ENCODE assay signal across 15 cellular contexts in genomic region chr9:136656339-136656738, GRCh38. TPM values are rescaled to one million over a fixed set of nuclear protein-coding genes. Genes with fewer than 3 reads are reported as not detected.
A peak's percentile ranks its signal among the peaks of the same experiment; 100 is the strongest.
DNase-seq lines count a peak whose midpoint lies in the region; ATAC-seq and TF ChIP-seq lines count a peak whose summit lies in the region.
"Had no signal": no experiment of that assay in that cellular context is flagged by ENCODE, and none has a peak within 500 bp of the region (broad histone marks: within the 10 kb centered on the region; RNA-seq: fewer than 3 reads in every experiment).

No MANE protein-coding gene starts in this region.

- peaks cover 11% of the 10 kb centered on the region for H3K27me3 Mint-ChIP-seq in progenitor cell of endocrine pancreas

- no peak overlapping the region for H3K4me3 ChIP-seq in KMS-11 (IDR thresholded peaks at IDR 0.05; ENCODE audit: insufficient read depth, low read depth, low read length)
- H3K4me3 ChIP-seq in left lung = peak overlapping the region in 1 of 2 donors; percentile 45
- H3K4me3 ChIP-seq in skin epidermis = no peak overlapping the region
- H3K4me3 ChIP-seq: body of pancreas had no signal

- peaks cover 96% of the 10 kb centered on the region for H3K27me3 ChIP-seq in KMS-11 (ENCODE audit: insufficient read depth, low read depth)
- H3K27me3 ChIP-seq in left lung = peaks cover 0 to 86% of the 10 kb centered on the region in 2 donors

- no peak overlapping the region for H3K4me3 Mint-ChIP-seq in progenitor cell of endocrine pancreas (ENCODE audit: low read depth)
- H3K4me3 Mint-ChIP-seq: IgD-negative memory B cell, mesothelial cell of epicardium, T-helper 17 cell had no signal

- TF ChIP-seq CTCF in KMS-11 (conservative IDR thresholded peaks at IDR 0.05; ENCODE audit: low read depth, low read length) (no peak), left lung (IDR thresholded peaks at IDR 0.05) (no peak), progenitor cell of endocrine pancreas (IDR thresholded peaks at IDR 0.05; ENCODE audit: unreplicated experiment) (no peak)

- no peak overlapping the region for H3K9ac ChIP-seq in KMS-11

- no peak overlapping the region for H3K27ac ChIP-seq in KMS-11
- H3K27ac ChIP-seq in cingulate gyrus (ENCODE audit: low read depth, low read length) = peak overlapping the region; percentile 49
- peak overlapping the region; percentile 85 to 87 for H3K27ac ChIP-seq in left lung
- H3K27ac ChIP-seq in skin epidermis = peak overlapping the region; percentile 16 to 83 (median 60)

- peak overlapping the region; percentile 31; the same call in 1 of the 2 replicates for H3K4me2 ChIP-seq in KMS-11

- H3K27ac Mint-ChIP-seq in progenitor cell of endocrine pancreas = no peak overlapping the region
- H3K27ac Mint-ChIP-seq: IgD-negative memory B cell, mesothelial cell of epicardium, T-helper 17 cell had no signal

- intact Hi-C loops in left lung (cut with DNase I) = no loop called here

- H4K20me1 ChIP-seq in KMS-11 (ENCODE audit: insufficient read depth) = no peaks in the 10 kb centered on the region

- H3K79me2 ChIP-seq in KMS-11 (ENCODE audit: insufficient read depth, low read depth) = no peaks in the 10 kb centered on the region

- no peaks in the 10 kb centered on the region for H3K9me3 ChIP-seq in left lung
- H3K9me3 ChIP-seq: body of pancreas had no signal

- peak overlapping the region; percentile 13; the same call in 1 of the 2 replicates for H2AFZ ChIP-seq in KMS-11 (ENCODE audit: low read depth)

- no peak for ATAC-seq in left lung
- ATAC-seq: stimulated activated naive CD8-positive, alpha-beta T cell treated with anti-CD3 and anti-CD28 coated beads, Interleukin-15, Interleukin-2, amounts not matched to agents 100 U/mL and 50 U/mL, for 24 hours had no signal

- H3K4me1 Mint-ChIP-seq in progenitor cell of endocrine pancreas (ENCODE audit: low read depth) = no peaks in the 10 kb centered on the region
- H3K4me1 Mint-ChIP-seq: mesothelial cell of epicardium had no signal

- DNase-seq in left lung = no peak
- no peak for DNase-seq in progenitor cell of endocrine pancreas (ENCODE audit: low spot score, unreplicated experiment)
- no peak for DNase-seq in NCI-H187 treated with DMSO at 0.1 percent for 48 hours (lab: John Stamatoyannopoulos, UW)
- no peak for DNase-seq in amniotic stem cell (lab: John Stamatoyannopoulos, UW)
- no peak for DNase-seq in NCI-H1105 (lab: John Stamatoyannopoulos, UW)
- DNase-seq: NCI-H1092; nucleus accumbens; stimulated activated naive CD8-positive, alpha-beta T cell treated with anti-CD3 and anti-CD28 coated beads, Interleukin-15, Interleukin-2, amounts not matched to agents 100 U/mL and 50 U/mL, for 24 hours had no signal

- H3K36me3 Mint-ChIP-seq in progenitor cell of endocrine pancreas (ENCODE audit: insufficient read depth) = no peaks in the 10 kb centered on the region
- H3K36me3 Mint-ChIP-seq: IgD-negative memory B cell, mesothelial cell of epicardium had no signal

- no peaks in the 10 kb centered on the region for H3K9me3 Mint-ChIP-seq in progenitor cell of endocrine pancreas (ENCODE audit: low read depth)
- H3K9me3 Mint-ChIP-seq: IgD-negative memory B cell, mesothelial cell of epicardium had no signal

- H3K4me1 ChIP-seq in KMS-11 (ENCODE audit: low read depth, poor library complexity, severe bottlenecking) = peaks cover 3% of the 10 kb centered on the region
- peaks cover 0 to 56% of the 10 kb centered on the region in 2 donors for H3K4me1 ChIP-seq in left lung
- H3K4me1 ChIP-seq: body of pancreas had no signal

- H3K36me3 ChIP-seq in KMS-11 (ENCODE audit: insufficient read depth) = no peaks in the 10 kb centered on the region
- H3K36me3 ChIP-seq in left lung = no peaks in the 10 kb centered on the region

RNA-seq across cellular contexts. Expression of gene EGFL7, which starts 6.4 kb away (rescaled TPM):
- total RNA-seq in left lung (100 to 1,000 TPM; 105 to 165 TPM), progenitor cell of endocrine pancreas (13.5 and 16.3 TPM in 2 replicates)

RNA-seq across cellular contexts. Expression of gene AGPAT2, which starts 30.9 kb away (rescaled TPM):
- total RNA-seq in left lung = 100 to 1,000 TPM; 127 to 170 TPM
- 27.7 and 28.0 TPM in 2 replicates for total RNA-seq in progenitor cell of endocrine pancreas

RNA-seq across cellular contexts. Expression of gene DIPK1B, which starts 56.0 kb away (rescaled TPM):
- total RNA-seq in left lung (10 to 100 TPM; 12.6 to 12.7 TPM), progenitor cell of endocrine pancreas (51.3 and 52.9 TPM in 2 replicates)
